11 cellular contexts compared by ENCODE assay signal in genomic region chr1:41021526-41022308, GRCh38. TPM values are rescaled to one million over a fixed set of nuclear protein-coding genes. Genes with fewer than 3 reads are reported as not detected.
A peak's percentile ranks its signal among the peaks of the same experiment; 100 is the strongest.
DNase-seq lines count a peak whose midpoint lies in the region; ATAC-seq and TF ChIP-seq lines count a peak whose summit lies in the region.
"Had no signal": no experiment of that assay in that cellular context is flagged by ENCODE, and none has a peak within 500 bp of the region (broad histone marks: within the 10 kb centered on the region; RNA-seq: fewer than 3 reads in every experiment).

Gene SLFNL1, minus strand, starts transcription at chr1:41021725. Its CDS starts 1,065 bp downstream, at chr1:41020660.

- peaks cover 5 to 15% (median 13%) of the 10 kb centered on the region in 4 donors for H3K4me1 Mint-ChIP-seq in CD4-positive, alpha-beta memory T cell
- H3K4me1 Mint-ChIP-seq in activated T-cell treated with anti-CD3 and anti-CD28 coated beads, Interleukin-2, amount 50 U/mL, for 72 hours (ENCODE audit: low read depth): no peaks in the 10 kb centered on the region

- no peak within 1 kb of the TSS for H3K27ac ChIP-seq in CD4-positive, alpha-beta memory T cell (ENCODE audit: low read depth, low read length)
- H3K27ac ChIP-seq in HUES48 (ENCODE audit: low read depth, low read length): peak within 1 kb of the TSS; percentile 47
- no peak within 1 kb of the TSS for H3K27ac ChIP-seq in brain microvascular endothelial cell
- no peak within 1 kb of the TSS for H3K27ac ChIP-seq in right lobe of liver
- no peak within 1 kb of the TSS for H3K27ac ChIP-seq in gastroesophageal sphincter
- H3K27ac ChIP-seq: psoas muscle had no signal

- TF ChIP-seq EP300 in gastroesophageal sphincter (IDR thresholded peaks at IDR 0.05): no peak

- H3K36me3 ChIP-seq in CD4-positive, alpha-beta memory T cell (ENCODE audit: insufficient read depth, low read length): peaks cover 6% of the 10 kb centered on the region
- H3K36me3 ChIP-seq in HUES48 (ENCODE audit: control insufficient read depth, insufficient read depth, low read length) (peaks cover 17% of the 10 kb centered on the region), brain microvascular endothelial cell (replicated peaks) (peaks cover 40% of the 10 kb centered on the region), right lobe of liver (peaks cover 0 to 12% (median 0%) of the 10 kb centered on the region in 4 donors), gastroesophageal sphincter (peaks cover 0 to 51% of the 10 kb centered on the region in 2 donors)

- TF ChIP-seq POLR2A in right lobe of liver (IDR thresholded peaks at IDR 0.05): no peak
- TF ChIP-seq POLR2A in gastroesophageal sphincter (IDR thresholded peaks at IDR 0.05): no peak

- no peaks in the 10 kb centered on the region for H3K27me3 ChIP-seq in CD4-positive, alpha-beta memory T cell (ENCODE audit: insufficient read depth, low read length)
- peaks cover 14% of the 10 kb centered on the region; the same call in 1 of the 2 replicates for H3K27me3 ChIP-seq in HUES48 (ENCODE audit: control insufficient read depth, insufficient read depth, low read length)
- no peaks in the 10 kb centered on the region for H3K27me3 ChIP-seq in brain microvascular endothelial cell (replicated peaks)
- no peaks in the 10 kb centered on the region for H3K27me3 ChIP-seq in right lobe of liver
- no peaks in the 10 kb centered on the region for H3K27me3 ChIP-seq in gastroesophageal sphincter

- CTCF ChIA-PET in CD4-positive, alpha-beta memory T cell (lab: Charles Lee; ENCODE audit: partially characterized antibody): no interaction called here

- no peak for DNase-seq in CD4-positive, alpha-beta memory T cell
- DNase-seq in brain microvascular endothelial cell (no peak), right lobe of liver (peak in 1 of 3 donors; percentile 59), cerebellum (ENCODE audit: low spot score) (no peak), SW 1271 (lab: John Stamatoyannopoulos, UW) (no peak)
- DNase-seq in activated T-cell treated with anti-CD3 and anti-CD28 coated beads, Interleukin-2, amount 50 U/mL, for 72 hours: no peak
- DNase-seq: foreskin melanocyte, KBM-7, psoas muscle had no signal

- ATAC-seq in right lobe of liver (peak; percentile 19 to 37 (median 30)), gastroesophageal sphincter (no peak)
- ATAC-seq in activated T-cell treated with anti-CD3 and anti-CD28 coated beads, Interleukin-2, amount 50 U/mL, for 72 hours (replicated peaks in 1 of 2): no peak

- in situ Hi-C loops in brain microvascular endothelial cell (cut with HindIII; ENCODE audit: low pct_ligation_motif_present, low sequenced_read_pairs): no loop called here

- H3K9me3 ChIP-seq in CD4-positive, alpha-beta memory T cell (ENCODE audit: control insufficient read depth in 1 of 2, low read length in 2 of 2): no peaks in the 10 kb centered on the region
- H3K9me3 ChIP-seq in HUES48 (ENCODE audit: control insufficient read depth, insufficient read depth, low read length) (no peaks in the 10 kb centered on the region), right lobe of liver (no peaks in the 10 kb centered on the region), gastroesophageal sphincter (no peaks in the 10 kb centered on the region)
- H3K9me3 ChIP-seq: psoas muscle had no signal

- peaks cover 10% of the 10 kb centered on the region for H3K4me1 ChIP-seq in CD4-positive, alpha-beta memory T cell (ENCODE audit: insufficient read depth, low read length)
- H3K4me1 ChIP-seq in HUES48 (ENCODE audit: control insufficient read depth, insufficient read depth, low read length): no peaks in the 10 kb centered on the region; the same call in 1 of the 2 replicates
- H3K4me1 ChIP-seq in right lobe of liver: no peaks in the 10 kb centered on the region
- peaks cover 0 to 11% (median 0%) of the 10 kb centered on the region in 3 donors for H3K4me1 ChIP-seq in gastroesophageal sphincter
- H3K4me1 ChIP-seq: psoas muscle had no signal

- peak within 1 kb of the TSS in 5 of 7 donors; percentile 29 to 88 (median 64) for H3K27ac Mint-ChIP-seq in CD4-positive, alpha-beta memory T cell
- H3K27ac Mint-ChIP-seq in activated T-cell treated with anti-CD3 and anti-CD28 coated beads, Interleukin-2, amount 50 U/mL, for 72 hours: no peak within 1 kb of the TSS

- TF ChIP-seq CTCF in brain microvascular endothelial cell (IDR thresholded peaks at IDR 0.05; ENCODE audit: low read depth, low read length, missing control alignments): peak; percentile 38
- TF ChIP-seq CTCF in right lobe of liver (IDR thresholded peaks at IDR 0.05): no peak
- no peak for TF ChIP-seq CTCF in gastroesophageal sphincter (IDR thresholded peaks at IDR 0.05)

- H3K9ac ChIP-seq in HUES48 (ENCODE audit: low read depth, low read length): no peak within 1 kb of the TSS

- no peaks in the 10 kb centered on the region for H3K9me3 Mint-ChIP-seq in CD4-positive, alpha-beta memory T cell
- no peaks in the 10 kb centered on the region for H3K9me3 Mint-ChIP-seq in activated T-cell treated with anti-CD3 and anti-CD28 coated beads, Interleukin-2, amount 50 U/mL, for 72 hours

- POLR2A ChIA-PET in CD4-positive, alpha-beta memory T cell (lab: Charles Lee; ENCODE audit: partially characterized antibody): interaction anchor here (1.0 kb wide), 1 partner anchor 18 kb away, joined by 3 read pairs; no protein-coding TSS in a partner anchor

- no peak within 1 kb of the TSS for H3K4me3 Mint-ChIP-seq in CD4-positive, alpha-beta memory T cell
- H3K4me3 Mint-ChIP-seq in activated T-cell treated with anti-CD3 and anti-CD28 coated beads, Interleukin-2, amount 50 U/mL, for 72 hours: no peak within 1 kb of the TSS

- no peaks in the 10 kb centered on the region for H3K27me3 Mint-ChIP-seq in CD4-positive, alpha-beta memory T cell
- H3K27me3 Mint-ChIP-seq in activated T-cell treated with anti-CD3 and anti-CD28 coated beads, Interleukin-2, amount 50 U/mL, for 72 hours (ENCODE audit: low read depth): no peaks in the 10 kb centered on the region

- no peak within 1 kb of the TSS for H3K4me3 ChIP-seq in CD4-positive, alpha-beta memory T cell (ENCODE audit: low read length in 2 of 2)
- no peak within 1 kb of the TSS for H3K4me3 ChIP-seq in HUES48 (ENCODE audit: low read depth, low read length)
- H3K4me3 ChIP-seq in brain microvascular endothelial cell (ENCODE audit: low read depth, low read length): no peak within 1 kb of the TSS
- no peak within 1 kb of the TSS for H3K4me3 ChIP-seq in right lobe of liver
- H3K4me3 ChIP-seq in gastroesophageal sphincter: no peak within 1 kb of the TSS
- H3K4me3 ChIP-seq: psoas muscle had no signal

- peaks cover 9 to 23% of the 10 kb centered on the region in 2 donors for H3K36me3 Mint-ChIP-seq in CD4-positive, alpha-beta memory T cell
- peaks cover 0 to 7% of the 10 kb centered on the region in 2 donors for H3K36me3 Mint-ChIP-seq in activated T-cell treated with anti-CD3 and anti-CD28 coated beads, Interleukin-2, amount 50 U/mL, for 72 hours (ENCODE audit: insufficient read depth in 2 of 2)

- intact Hi-C loops in CD4-positive, alpha-beta memory T cell (cut with micrococcal nuclease): no loop called here
- intact Hi-C loops in right lobe of liver (cut with DNase I): loop anchor here in 1 of 2 donors (10.0 kb wide), 1 partner anchor 213 kb away; no protein-coding TSS in a partner anchor

- WGBS in right lobe of liver (ENCODE audit: insufficient coverage, low coverage, low lambda C conversion rate, missing lambda C conversion rate): 34% methylated on average over 5 of the region's 12 CpGs
- 18 to 60% methylated on average over 1 to 3 of the region's 12 CpGs for WGBS in gastroesophageal sphincter (ENCODE audit: low coverage in 1 of 2), 2 donors

RNA-seq across cellular contexts. Expression of gene SLFNL1, which starts in this region (rescaled TPM):
- 1 to 10 TPM; 1.2 to 1.6 TPM for total RNA-seq in CD4-positive, alpha-beta memory T cell
- polyA plus RNA-seq in CD4-positive, alpha-beta memory T cell: under 1 TPM in 1 of 2 donors, not detected in 1; 0.77 TPM
- total RNA-seq in right lobe of liver (under 1 TPM in 3 of 6 experiments, not detected in 3; 0.06 to 0.27 (median 0.14) TPM), cerebellum (3.4 TPM), gastroesophageal sphincter (under 1 TPM; 0.35 to 0.81 (median 0.41) TPM)
- under 1 TPM; 0.35 to 0.53 TPM for total RNA-seq in activated T-cell treated with anti-CD3 and anti-CD28 coated beads, Interleukin-2, amount 50 U/mL, for 72 hours

Comparison
In these comparisons a context has a peak if more than half of its experiments do, and no peak if none do; other contexts are left out.
1. Peak in ATAC-seq in right lobe of liver; RNA of the gene not detected or under 1 TPM.